In the genomic region with DNA sequence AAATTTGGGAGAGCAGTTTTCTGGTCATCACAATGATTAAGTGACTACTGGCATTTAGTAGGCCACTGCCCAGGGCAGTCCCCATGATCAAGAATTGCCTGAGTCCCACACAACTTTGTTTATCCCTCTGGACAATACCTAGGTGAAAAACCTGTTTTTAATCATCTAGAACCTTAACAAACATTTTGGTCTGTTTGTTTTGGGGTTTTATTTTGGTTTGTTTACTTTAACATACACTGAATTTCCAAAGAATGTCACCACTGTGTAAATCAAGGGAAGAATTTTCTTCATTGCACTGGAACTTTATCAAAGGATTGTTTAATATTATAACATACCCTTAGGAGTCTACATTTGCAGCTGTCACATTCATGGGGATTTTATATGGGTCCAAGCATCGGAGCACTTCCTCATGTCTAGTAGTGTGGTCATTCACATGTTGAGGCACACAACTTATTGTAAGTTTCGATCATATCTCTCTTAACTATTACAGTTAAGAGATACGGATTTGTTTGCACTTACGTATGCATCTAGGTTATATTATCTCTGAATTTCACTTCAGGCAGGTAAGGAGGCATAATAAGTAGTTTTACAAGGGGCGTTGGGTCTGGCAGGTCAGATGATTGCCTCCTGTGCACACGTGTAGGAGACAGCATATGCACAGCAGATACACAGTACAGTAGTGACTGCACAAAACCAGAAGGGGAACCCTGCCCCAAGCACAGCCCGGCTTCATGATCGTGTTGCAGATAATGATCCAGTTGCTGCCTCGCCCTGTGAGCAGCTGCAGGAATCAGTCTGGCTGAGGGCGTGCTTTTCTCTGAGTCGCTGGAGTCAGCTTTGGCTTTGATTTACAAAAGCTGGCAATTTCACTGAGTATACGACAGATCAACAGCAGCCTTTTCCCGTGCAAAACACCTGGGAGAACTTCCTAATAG, we compare ENCODE assay signal across 9 cellular contexts.
DNase-seq lines count a peak whose midpoint lies in the region; ATAC-seq and TF ChIP-seq lines count a peak whose summit lies in the region.
"Had no signal": no experiment of that assay in that cellular context is flagged by ENCODE, and none has a peak within 500 bp of the region (broad histone marks: within the 10 kb centered on the region; RNA-seq: fewer than 3 reads in every experiment).

No MANE protein-coding gene starts in this region.

- no peak overlapping the region for H3K4me3 Mint-ChIP-seq in nephron progenitor cell
- H3K4me3 Mint-ChIP-seq in chondrocyte (ENCODE audit: unreplicated experiment) = no peak overlapping the region

- H3K9me3 Mint-ChIP-seq in nephron progenitor cell (peaks cover 8% of the 10 kb centered on the region), chondrocyte (ENCODE audit: low read depth) (no peaks in the 10 kb centered on the region)

- H3K4me1 Mint-ChIP-seq in nephron progenitor cell (peaks cover 29% of the 10 kb centered on the region), chondrocyte (ENCODE audit: low read depth) (no peaks in the 10 kb centered on the region)

- no peak for ATAC-seq in HG02759 (IDR thresholded peaks at IDR 0.05; ENCODE audit: unreplicated experiment)

- H3K27me3 Mint-ChIP-seq in nephron progenitor cell (ENCODE audit: low read depth, poor library complexity) (peaks cover 7% of the 10 kb centered on the region), chondrocyte (ENCODE audit: low read depth) (peaks cover 21% of the 10 kb centered on the region)

- peak; percentile 23 for DNase-seq in HT-29 (ENCODE audit: low spot score)
- peak; percentile 58 for DNase-seq in NCI-H69 (lab: John Stamatoyannopoulos, UW)
- DNase-seq in activated T-helper 1 cell treated with anti-CD3 and anti-CD28 coated beads, Interleukin-2, amount 50 U/mL, for 16 hours (ENCODE audit: low read depth in 1 of 2, low spot score in 1 of 2) = peak; percentile 17 to 22
- peak; percentile 25 for DNase-seq in nephron progenitor cell
- DNase-seq in SIG-M5 (lab: John Stamatoyannopoulos, UW) = no peak
- DNase-seq in chondrocyte (ENCODE audit: low spot score) = no peak
- DNase-seq: kidney glomerular epithelial cell, NCI-H2029 had no signal

- no peaks in the 10 kb centered on the region for H3K36me3 Mint-ChIP-seq in nephron progenitor cell (ENCODE audit: low read depth)
- H3K36me3 Mint-ChIP-seq in chondrocyte (ENCODE audit: low read depth) = no peaks in the 10 kb centered on the region

- H3K27ac Mint-ChIP-seq in nephron progenitor cell = peak overlapping the region; percentile 78
- no peak overlapping the region for H3K27ac Mint-ChIP-seq in chondrocyte (ENCODE audit: unreplicated experiment)

- TF ChIP-seq CTCF in nephron progenitor cell (IDR thresholded peaks at IDR 0.05) (no peak), chondrocyte (IDR thresholded peaks at IDR 0.05) (no peak)

Comparison
In these comparisons a context has a peak if more than half of its experiments do, and no peak if none do; other contexts are left out.
1. DNase-seq: peak in HT-29 (single experiment), NCI-H69 (single experiment), activated T-helper 1 cell treated with anti-CD3 and anti-CD28 coated beads, Interleukin-2, amount 50 U/mL, for 16 hours (2 of 2) and nephron progenitor cell (single experiment); none in SIG-M5 (single experiment) and chondrocyte (single experiment).